18 cellular contexts compared by ENCODE assay signal in the genomic region with DNA sequence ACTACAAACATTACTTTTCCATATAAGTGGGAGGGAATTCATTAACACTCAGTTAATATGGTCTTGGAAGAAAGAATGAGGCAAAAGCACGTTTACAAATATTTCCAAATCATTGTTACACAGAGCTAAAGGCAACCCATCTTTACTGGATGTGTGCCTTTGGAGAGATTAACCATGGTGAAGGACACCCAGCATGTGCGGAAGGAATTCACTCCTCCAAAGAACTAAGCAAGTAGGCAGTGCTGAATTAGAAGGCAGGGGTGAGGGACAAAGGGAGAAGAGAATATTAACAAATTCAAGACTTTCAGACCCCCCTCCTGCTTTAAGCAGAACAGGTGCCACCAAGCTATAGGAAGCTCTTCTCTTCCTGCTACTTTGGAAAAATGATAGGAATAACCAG. TPM values are rescaled to one million over a fixed set of nuclear protein-coding genes. Genes with fewer than 3 reads are reported as not detected.
A peak's percentile ranks its signal among the peaks of the same experiment; 100 is the strongest.
DNase-seq lines count a peak whose midpoint lies in the region; ATAC-seq and TF ChIP-seq lines count a peak whose summit lies in the region.
"Had no signal": no experiment of that assay in that cellular context is flagged by ENCODE, and none has a peak within 500 bp of the region (broad histone marks: within the 10 kb centered on the region; RNA-seq: fewer than 3 reads in every experiment).

No MANE protein-coding gene starts in this region.

- H3K4me1 Mint-ChIP-seq in GM23338 (peaks cover 3% of the 10 kb centered on the region; the same call in 2 of the 3 replicates), brain (peaks cover 80% of the 10 kb centered on the region)
- no peaks in the 10 kb centered on the region for H3K4me1 Mint-ChIP-seq in activated CD4-positive, alpha-beta memory T cell treated with anti-CD3 and anti-CD28 coated beads, Interleukin-2, amount 10 ng/mL, durations not matched to agents 7 days and 5 days
- no peaks in the 10 kb centered on the region for H3K4me1 Mint-ChIP-seq in stimulated activated memory B cell treated with anti-CD40 and anti-IgM and Interleukin-4, amounts not matched to agents 10 μg/mL and 1 μg/mL and 100 μg/mL, for 72 hours
- H3K4me1 Mint-ChIP-seq: CD8-positive, alpha-beta memory T cell; IgD-negative memory B cell had no signal

- H4K91ac ChIP-seq in mesenchymal stem cell (ENCODE audit: low read length) = no peak overlapping the region

- peak overlapping the region; percentile 57 for H2AK5ac ChIP-seq in mesenchymal stem cell (ENCODE audit: low read length, severe bottlenecking)

- no peak for DNase-seq in GM23338 (ENCODE audit: low spot score)
- DNase-seq in mesenchymal stem cell = no peak
- no peak for DNase-seq in NCI-H69 (lab: John Stamatoyannopoulos, UW)
- DNase-seq in activated CD4-positive, alpha-beta memory T cell treated with anti-CD3 and anti-CD28 coated beads, Interleukin-2, amount 10 ng/mL, durations not matched to agents 7 days and 5 days = no peak
- no peak for DNase-seq in NCI-H1436 (lab: John Stamatoyannopoulos, UW)
- DNase-seq: BE2C; Caco-2; CD8-positive, alpha-beta memory T cell; GM23248; H7 had no signal

- no peaks in the 10 kb centered on the region for H3K27me3 ChIP-seq in GM23338 (ENCODE audit: insufficient read depth)
- H3K27me3 ChIP-seq in mesenchymal stem cell (ENCODE audit: control insufficient read depth in 1 of 2, insufficient read depth in 1 of 2, low read length in 2 of 2) = no peaks in the 10 kb centered on the region
- no peaks in the 10 kb centered on the region for H3K27me3 ChIP-seq in thymus (ENCODE audit: control insufficient read depth, insufficient read depth)
- H3K27me3 ChIP-seq: BE2C had no signal

- no peak overlapping the region for H3K23ac ChIP-seq in mesenchymal stem cell (ENCODE audit: low read length in 2 of 2)

- CTCF ChIA-PET in activated CD4-positive, alpha-beta memory T cell treated with anti-CD3 and anti-CD28 coated beads, Interleukin-2, amount 10 ng/mL, durations not matched to agents 7 days and 5 days (lab: Charles Lee) = interaction anchor here (0.6 kb wide), 1 partner anchor 39 kb away, joined by 3 read pairs; no protein-coding TSS in a partner anchor

- H3K14ac ChIP-seq in mesenchymal stem cell (ENCODE audit: low read length in 2 of 2) = no peak overlapping the region

- no peak overlapping the region for H3K18ac ChIP-seq in mesenchymal stem cell (ENCODE audit: low read depth in 1 of 2, low read length in 2 of 2)

- no peak overlapping the region for H3K27ac ChIP-seq in GM23338 (ENCODE audit: low read depth)
- no peak overlapping the region for H3K27ac ChIP-seq in mesenchymal stem cell (ENCODE audit: low read length, poor library complexity, severe bottlenecking)
- no peak overlapping the region for H3K27ac ChIP-seq in thymus (ENCODE audit: low read depth)
- H3K27ac ChIP-seq: A549, GM23248 had no signal

- no peak overlapping the region for H2BK5ac ChIP-seq in mesenchymal stem cell (ENCODE audit: low read depth, low read length, poor library complexity, severe bottlenecking)

- TF ChIP-seq CTCF in GM23338 (conservative IDR thresholded peaks at IDR 0.05; ENCODE audit: low read depth in 2 of 2) (no peak), brain (conservative IDR thresholded peaks at IDR 0.05) (no peak)

- H3K36me3 Mint-ChIP-seq in GM23338 (ENCODE audit: low read depth) = no peaks in the 10 kb centered on the region
- H3K36me3 Mint-ChIP-seq in brain = no peaks in the 10 kb centered on the region
- H3K36me3 Mint-ChIP-seq in activated CD4-positive, alpha-beta memory T cell treated with anti-CD3 and anti-CD28 coated beads, Interleukin-2, amount 10 ng/mL, durations not matched to agents 7 days and 5 days (ENCODE audit: low read depth) = no peaks in the 10 kb centered on the region
- no peaks in the 10 kb centered on the region for H3K36me3 Mint-ChIP-seq in stimulated activated memory B cell treated with anti-CD40 and anti-IgM and Interleukin-4, amounts not matched to agents 10 μg/mL and 1 μg/mL and 100 μg/mL, for 72 hours
- H3K36me3 Mint-ChIP-seq: CD8-positive, alpha-beta memory T cell; IgD-negative memory B cell had no signal

- H3K9me2 ChIP-seq in GM23338 (ENCODE audit: insufficient read depth) = no peaks in the 10 kb centered on the region

- H3K27me3 Mint-ChIP-seq in GM23338 (ENCODE audit: insufficient read depth, low read depth, poor library complexity) (no peaks in the 10 kb centered on the region), brain (no peaks in the 10 kb centered on the region)
- H3K27me3 Mint-ChIP-seq in activated CD4-positive, alpha-beta memory T cell treated with anti-CD3 and anti-CD28 coated beads, Interleukin-2, amount 10 ng/mL, durations not matched to agents 7 days and 5 days = no peaks in the 10 kb centered on the region
- no peaks in the 10 kb centered on the region for H3K27me3 Mint-ChIP-seq in stimulated activated memory B cell treated with anti-CD40 and anti-IgM and Interleukin-4, amounts not matched to agents 10 μg/mL and 1 μg/mL and 100 μg/mL, for 72 hours
- H3K27me3 Mint-ChIP-seq: CD8-positive, alpha-beta memory T cell; IgD-negative memory B cell had no signal

- H3K9ac ChIP-seq in mesenchymal stem cell (ENCODE audit: low read length) = no peak overlapping the region
- H3K9ac ChIP-seq: GM23248 had no signal

- H2AFZ ChIP-seq in GM23338 (no peak overlapping the region), mesenchymal stem cell (ENCODE audit: low read depth, low read length) (no peak overlapping the region)
- H2AFZ ChIP-seq: GM23248 had no signal

- H3K4ac ChIP-seq in mesenchymal stem cell (ENCODE audit: low read depth in 1 of 2, low read length in 2 of 2) = no peak overlapping the region

- no peaks in the 10 kb centered on the region for H4K20me1 ChIP-seq in GM23338 (replicated peaks; ENCODE audit: insufficient read depth)

- no peak overlapping the region for H4K8ac ChIP-seq in mesenchymal stem cell (ENCODE audit: low read length)

- H3K4me3 Mint-ChIP-seq in GM23338 (no peak overlapping the region), brain (peak overlapping the region in 3 of 5 experiments; percentile 1 to 80 (median 68))
- no peak overlapping the region for H3K4me3 Mint-ChIP-seq in activated CD4-positive, alpha-beta memory T cell treated with anti-CD3 and anti-CD28 coated beads, Interleukin-2, amount 10 ng/mL, durations not matched to agents 7 days and 5 days
- H3K4me3 Mint-ChIP-seq in stimulated activated memory B cell treated with anti-CD40 and anti-IgM and Interleukin-4, amounts not matched to agents 10 μg/mL and 1 μg/mL and 100 μg/mL, for 72 hours = no peak overlapping the region
- H3K4me3 Mint-ChIP-seq: CD8-positive, alpha-beta memory T cell; IgD-negative memory B cell had no signal

- POLR2A ChIA-PET in activated CD4-positive, alpha-beta memory T cell treated with anti-CD3 and anti-CD28 coated beads, Interleukin-2, amount 10 ng/mL, durations not matched to agents 7 days and 5 days (lab: Charles Lee) = no interaction called here

- H3F3A ChIP-seq in GM23338 (replicated peaks; ENCODE audit: low read depth) = no peaks in the 10 kb centered on the region

- H3K79me2 ChIP-seq in GM23338 (replicated peaks; ENCODE audit: insufficient read depth) = no peaks in the 10 kb centered on the region

- H3K4me1 ChIP-seq in GM23338 (ENCODE audit: insufficient read depth) (no peaks in the 10 kb centered on the region), mesenchymal stem cell (ENCODE audit: control insufficient read depth, insufficient read depth, low read depth, low read length) (peaks cover 1% of the 10 kb centered on the region), thymus (ENCODE audit: control insufficient read depth, insufficient read depth, low read length) (peaks cover 4% of the 10 kb centered on the region)
- H3K4me1 ChIP-seq: BE2C, Caco-2 had no signal

- ATAC-seq in GM23338 = no peak
- no peak for ATAC-seq in stimulated activated memory B cell treated with anti-CD40 and anti-IgM and Interleukin-4, amounts not matched to agents 10 μg/mL and 1 μg/mL and 100 μg/mL, for 72 hours
- ATAC-seq: A549, GM12878 had no signal

- peaks cover under 1% of the 10 kb centered on the region for H3K79me1 ChIP-seq in mesenchymal stem cell (replicated peaks; ENCODE audit: low read length, poor library complexity, severe bottlenecking)

- H3K4me3 ChIP-seq in GM23338 (no peak overlapping the region), mesenchymal stem cell (ENCODE audit: insufficient read depth in 1 of 2, low read depth in 1 of 2, low read length in 2 of 2) (no peak overlapping the region), thymus (ENCODE audit: low read length) (peak overlapping the region; percentile 52)
- H3K4me3 ChIP-seq: A549, GM12878, GM23248 had no signal

- H2BK15ac ChIP-seq in mesenchymal stem cell (ENCODE audit: low read depth, poor library complexity, severe bottlenecking) = no peak overlapping the region

- WGBS in mesenchymal stem cell = 100% methylated on average over 1 of the region's 2 CpGs
- 53% methylated on average over 2 of the region's 2 CpGs for WGBS in thymus

- H3K4me2 ChIP-seq in GM23338 (no peak overlapping the region), mesenchymal stem cell (ENCODE audit: low read length, poor library complexity, severe bottlenecking) (no peak overlapping the region)
- H3K4me2 ChIP-seq: A549 had no signal

- H2BK12ac ChIP-seq in mesenchymal stem cell (ENCODE audit: low read length in 2 of 2) = no peak overlapping the region

- no peak overlapping the region for H2BK120ac ChIP-seq in mesenchymal stem cell (ENCODE audit: low read depth, low read length)

- peak overlapping the region; percentile 73; the same call in 1 of the 2 replicates for H3K27ac Mint-ChIP-seq in GM23338
- peak overlapping the region in 3 of 5 experiments; percentile 17 to 93 (median 39) for H3K27ac Mint-ChIP-seq in brain
- no peak overlapping the region for H3K27ac Mint-ChIP-seq in activated CD4-positive, alpha-beta memory T cell treated with anti-CD3 and anti-CD28 coated beads, Interleukin-2, amount 10 ng/mL, durations not matched to agents 7 days and 5 days
- H3K27ac Mint-ChIP-seq in stimulated activated memory B cell treated with anti-CD40 and anti-IgM and Interleukin-4, amounts not matched to agents 10 μg/mL and 1 μg/mL and 100 μg/mL, for 72 hours = no peak overlapping the region
- H3K27ac Mint-ChIP-seq: CD8-positive, alpha-beta memory T cell; IgD-negative memory B cell had no signal

- H3K9me3 Mint-ChIP-seq in GM23338 = no peaks in the 10 kb centered on the region
- H3K9me3 Mint-ChIP-seq in brain = no peaks in the 10 kb centered on the region
- H3K9me3 Mint-ChIP-seq in activated CD4-positive, alpha-beta memory T cell treated with anti-CD3 and anti-CD28 coated beads, Interleukin-2, amount 10 ng/mL, durations not matched to agents 7 days and 5 days = no peaks in the 10 kb centered on the region
- no peaks in the 10 kb centered on the region for H3K9me3 Mint-ChIP-seq in stimulated activated memory B cell treated with anti-CD40 and anti-IgM and Interleukin-4, amounts not matched to agents 10 μg/mL and 1 μg/mL and 100 μg/mL, for 72 hours
- H3K9me3 Mint-ChIP-seq: IgD-negative memory B cell had no signal

- H3K9me3 ChIP-seq in mesenchymal stem cell (ENCODE audit: control insufficient read depth, low read length) (no peaks in the 10 kb centered on the region), thymus (ENCODE audit: control insufficient read depth) (no peaks in the 10 kb centered on the region)
- H3K9me3 ChIP-seq: A549, BE2C, Caco-2 had no signal

- H3K36me3 ChIP-seq in GM23338 (ENCODE audit: insufficient read depth) (no peaks in the 10 kb centered on the region), mesenchymal stem cell (ENCODE audit: control insufficient read depth in 1 of 2, insufficient read depth in 2 of 2, low read depth in 1 of 2, low read length in 2 of 2) (no peaks in the 10 kb centered on the region), thymus (ENCODE audit: control insufficient read depth, insufficient read depth) (peaks cover 3% of the 10 kb centered on the region)
- H3K36me3 ChIP-seq: BE2C had no signal

RNA-seq across cellular contexts. Expression of gene ARPP21, which starts 10.1 kb away (rescaled TPM):
- not detected in 2 replicates for total RNA-seq in GM23338 (2014; rRNA removed; shearing (Covaris generic))
- polyA plus RNA-seq in GM23338 (2016; fragmentation: Nextera tagmentation; extraction: Ambion mirVana) (not detected in 2 replicates), brain (ENCODE audit: insufficient read depth, low read depth, low replicate concordance) (9.4 TPM), thymus (50.8 TPM)
- polyA plus RNA-seq in mesenchymal stem cell (2013, experiment 1 of 2) = not detected
- not detected for polyA plus RNA-seq in mesenchymal stem cell (2013, experiment 2 of 2)
- total RNA-seq in activated CD4-positive, alpha-beta memory T cell treated with anti-CD3 and anti-CD28 coated beads, Interleukin-2, amount 10 ng/mL, durations not matched to agents 7 days and 5 days = not detected
- total RNA-seq: Caco-2; CD8-positive, alpha-beta memory T cell; GM12878; GM23248; H7; HT-29 had no signal
- polyA plus RNA-seq: AG04450; CD8-positive, alpha-beta memory T cell; GM12878; GM23248; IgD-negative memory B cell had no signal

Comparison
In these comparisons a context has a peak if more than half of its experiments do, and no peak if none do; other contexts are left out.
1. H3K27ac Mint-ChIP-seq: peak in GM23338 (single experiment) and brain (3 of 5); none in activated CD4-positive, alpha-beta memory T cell treated with anti-CD3 and anti-CD28 coated beads, Interleukin-2, amount 10 ng/mL, durations not matched to agents 7 days and 5 days (single experiment) and stimulated activated memory B cell treated with anti-CD40 and anti-IgM and Interleukin-4, amounts not matched to agents 10 μg/mL and 1 μg/mL and 100 μg/mL, for 72 hours (single experiment).
2. H3K4me3 Mint-ChIP-seq: peak in brain (3 of 5); none in GM23338 (single experiment), activated CD4-positive, alpha-beta memory T cell treated with anti-CD3 and anti-CD28 coated beads, Interleukin-2, amount 10 ng/mL, durations not matched to agents 7 days and 5 days (single experiment) and stimulated activated memory B cell treated with anti-CD40 and anti-IgM and Interleukin-4, amounts not matched to agents 10 μg/mL and 1 μg/mL and 100 μg/mL, for 72 hours (single experiment).